ENCODE assay signal across 11 cellular contexts in the genomic region with DNA sequence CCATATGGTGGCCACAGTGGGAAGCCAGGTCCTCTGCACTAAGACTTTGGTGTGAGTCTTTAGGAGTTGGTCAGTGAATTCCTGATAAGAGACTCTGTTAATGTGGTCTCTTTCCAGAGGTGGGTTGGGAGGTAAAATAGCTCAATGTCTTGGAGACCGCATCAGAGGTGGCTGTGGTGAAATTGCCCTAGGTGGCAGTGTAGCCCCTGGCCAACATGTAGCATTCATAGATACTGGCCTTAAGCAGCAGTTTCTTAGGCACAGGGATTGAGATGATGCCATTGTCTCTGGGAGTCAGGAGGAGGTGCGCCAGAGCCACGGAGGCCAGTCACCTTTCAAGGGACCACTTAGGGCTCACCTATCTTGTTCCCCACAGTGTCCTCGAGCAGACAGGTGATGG.
A peak's percentile ranks its signal among the peaks of the same experiment; 100 is the strongest.
DNase-seq lines count a peak whose midpoint lies in the region; ATAC-seq and TF ChIP-seq lines count a peak whose summit lies in the region.
"Had no signal": no experiment of that assay in that cellular context is flagged by ENCODE, and none has a peak within 500 bp of the region (broad histone marks: within the 10 kb centered on the region; RNA-seq: fewer than 3 reads in every experiment).

No MANE protein-coding gene starts in this region.

- no peaks in the 10 kb centered on the region for H3K9me3 ChIP-seq in gastrocnemius medialis
- H3K9me3 ChIP-seq: suprapubic skin had no signal

- peak; percentile 16 for DNase-seq in NCI-H1092 treated with DMSO at 0.1 percent for 48 hours (lab: John Stamatoyannopoulos, UW)
- DNase-seq in NCI-H1092 (lab: John Stamatoyannopoulos, UW), result no peak
- DNase-seq in NCI-H526 treated with DMSO at 0.1 percent for 48 hours (lab: John Stamatoyannopoulos, UW), result peak; percentile 8
- no peak for DNase-seq in fibroblast of pulmonary artery (ENCODE audit: low read depth)
- no peak for DNase-seq in gastrocnemius medialis
- DNase-seq in stimulated activated CD4-positive, alpha-beta T cell treated with anti-CD3 and anti-CD28 coated beads, Interleukin-15, amount 100 ng/mL, for 24 hours, result no peak
- DNase-seq: activated naive CD4-positive, alpha-beta T cell treated with anti-CD3 and anti-CD28 coated beads, Interleukin-2, amount 10 ng/mL, durations not matched to agents 7 days and 5 days; stimulated activated CD4-positive, alpha-beta T cell treated with anti-CD3 and anti-CD28 coated beads, Interleukin-2, amount 100 ng/mL, for 48 hours had no signal

- no peaks in the 10 kb centered on the region for H3K36me3 ChIP-seq in gastrocnemius medialis
- H3K36me3 ChIP-seq: suprapubic skin had no signal

- in situ Hi-C loops in gastrocnemius medialis (cut with MboI; ENCODE audit: low sequenced_read_pairs in 4 of 4), result loop anchor here in 1 of 4 donors (25.0 kb wide), 1 partner anchor 247 kb away; no protein-coding TSS in a partner anchor

- no peaks in the 10 kb centered on the region for H3K27me3 ChIP-seq in gastrocnemius medialis
- H3K27me3 ChIP-seq: suprapubic skin had no signal

- ATAC-seq in gastrocnemius medialis (peak; percentile 51 to 59), esophagus mucosa (no peak), GM18520 (IDR thresholded peaks at IDR 0.05; ENCODE audit: unreplicated experiment) (no peak)

- H3K4me1 ChIP-seq in gastrocnemius medialis, result no peaks in the 10 kb centered on the region

- no peak overlapping the region for H3K27ac ChIP-seq in gastrocnemius medialis
- H3K27ac ChIP-seq: suprapubic skin had no signal

- no peak overlapping the region for H3K4me3 ChIP-seq in fibroblast of pulmonary artery (replicated peaks; ENCODE audit: low read depth, low read length)
- H3K4me3 ChIP-seq in gastrocnemius medialis, result no peak overlapping the region
- H3K4me3 ChIP-seq: suprapubic skin had no signal

- peak; percentile 9 for TF ChIP-seq CTCF in fibroblast of pulmonary artery (IDR thresholded peaks at IDR 0.05; ENCODE audit: low read length, missing control alignments)
- peak in 3 of 5 experiments; percentile 13 to 38 (median 29) for TF ChIP-seq CTCF in gastrocnemius medialis (IDR thresholded peaks at IDR 0.05 in 4 of 5, conservative IDR thresholded peaks at IDR 0.05 in 1 of 5)

- intact Hi-C loops in gastrocnemius medialis (cut with DNase I; ENCODE audit: low total_unique reads), result loop anchor here (5.0 kb wide), 1 partner anchor 237 kb away; no protein-coding TSS in a partner anchor

- TF ChIP-seq POLR2A in gastrocnemius medialis (IDR thresholded peaks at IDR 0.05), result no peak

Comparison
In these comparisons a context has a peak if more than half of its experiments do, and no peak if none do; other contexts are left out.
1. DNase-seq: peak in NCI-H1092 treated with DMSO at 0.1 percent for 48 hours (single experiment) and NCI-H526 treated with DMSO at 0.1 percent for 48 hours (single experiment); none in NCI-H1092 (single experiment), fibroblast of pulmonary artery (single experiment), gastrocnemius medialis (0 of 2) and stimulated activated CD4-positive, alpha-beta T cell treated with anti-CD3 and anti-CD28 coated beads, Interleukin-15, amount 100 ng/mL, for 24 hours (single experiment).
2. ATAC-seq: peak in gastrocnemius medialis (2 of 2); none in esophagus mucosa (single experiment) and GM18520 (single experiment).